ENCODE assay signal across 8 cellular contexts in genomic region chr6:13428528-13429405, GRCh38. TPM values are rescaled to one million over a fixed set of nuclear protein-coding genes. Genes with fewer than 3 reads are reported as not detected.
DNase-seq lines count a peak whose midpoint lies in the region; ATAC-seq, FAIRE-seq and TF ChIP-seq lines count a peak whose summit lies in the region.

No MANE protein-coding gene starts in this region.

- H3K36me3 ChIP-seq in HUES48 (ENCODE audit: control insufficient read depth, insufficient read depth, low read length): no peaks in the 10 kb centered on the region
- no peaks in the 10 kb centered on the region for H3K36me3 ChIP-seq in lower lobe of right lung
- H3K36me3 ChIP-seq in aorta (ENCODE audit: control insufficient read depth in 1 of 2, insufficient read depth in 2 of 2, low read length in 1 of 2): no peaks in the 10 kb centered on the region

- H3K4me1 ChIP-seq in HUES48 (ENCODE audit: control insufficient read depth, insufficient read depth, low read length): peaks cover 29% of the 10 kb centered on the region
- peaks cover 79% of the 10 kb centered on the region for H3K4me1 ChIP-seq in lower lobe of right lung
- H3K4me1 ChIP-seq in aorta (ENCODE audit: control insufficient read depth in 1 of 2, insufficient read depth in 2 of 2, low read length in 2 of 2): peaks cover 0 to 3% of the 10 kb centered on the region in 2 donors

- H3K27me3 ChIP-seq in HUES48 (ENCODE audit: control insufficient read depth, insufficient read depth, low read length) (no peaks in the 10 kb centered on the region), lower lobe of right lung (ENCODE audit: low read depth) (no peaks in the 10 kb centered on the region), aorta (ENCODE audit: control insufficient read depth in 1 of 2, insufficient read depth in 2 of 2, low read length in 1 of 2) (no peaks in the 10 kb centered on the region)

- 88 to 91% methylated on average over 14 of the region's 14 CpGs for WGBS in aorta, 2 donors

- DNase-seq in lower lobe of right lung: no peak
- DNase-seq in urothelium cell line (ENCODE audit: low spot score): no peak
- no peak for DNase-seq in stimulated activated CD4-positive, alpha-beta T cell treated with anti-CD3 and anti-CD28 coated beads, Interleukin-4, amount 100 ng/mL, for 24 hours
- DNase-seq in islet precursor cell: no peak
- DNase-seq in aorta: no peak

- no peak overlapping the region for H3K9ac ChIP-seq in HUES48 (ENCODE audit: low read depth, low read length)

- ATAC-seq in GM18502 (IDR thresholded peaks at IDR 0.05; ENCODE audit: poor library complexity, unreplicated experiment) (peak; percentile 16), GM21528 (IDR thresholded peaks at IDR 0.05; ENCODE audit: low FRiP score, unreplicated experiment) (peak; percentile 35), lower lobe of right lung (no peak), aorta (ENCODE audit: low FRiP score) (no peak)

- peak; percentile 3 for TF ChIP-seq CTCF in lower lobe of right lung (IDR thresholded peaks at IDR 0.05)

- no peaks in the 10 kb centered on the region for H3K9me3 ChIP-seq in HUES48 (ENCODE audit: control insufficient read depth, insufficient read depth, low read length)
- no peaks in the 10 kb centered on the region for H3K9me3 ChIP-seq in lower lobe of right lung
- H3K9me3 ChIP-seq in aorta (ENCODE audit: control insufficient read depth, low read length): no peaks in the 10 kb centered on the region

- no peak for FAIRE-seq in urothelium cell line (lab: Jason Lieb, UNC)

- intact Hi-C loops in lower lobe of right lung (cut with DNase I) (no loop called here), aorta (cut with DNase I) (loop anchor here in 1 of 2 donors (5.0 kb wide), 1 partner anchor 59 kb away; the partner anchor contains the start of gene GFOD1)

- H3K4me3 ChIP-seq in HUES48 (ENCODE audit: low read depth, low read length) (no peak overlapping the region), lower lobe of right lung (no peak overlapping the region), aorta (ENCODE audit: low read length in 2 of 2) (no peak overlapping the region)

- H3K27ac ChIP-seq in HUES48 (ENCODE audit: low read depth, low read length) (peak overlapping the region; percentile 49), lower lobe of right lung (peak overlapping the region; percentile 13), aorta (ENCODE audit: low read depth in 1 of 2, low read length in 2 of 2) (no peak overlapping the region)

RNA-seq across cellular contexts. Expression of gene GFOD1, which starts 58.6 kb away (rescaled TPM):
- total RNA-seq in lower lobe of right lung (20.2 TPM), aorta (10 to 100 TPM; 16.0 to 17.3 TPM)
- polyA plus RNA-seq in aorta: 1 to 10 TPM; 1.6 to 2.5 TPM

Comparison
In these comparisons a context has a peak if more than half of its experiments do, and no peak if none do; other contexts are left out.
1. ATAC-seq: peak in GM18502 (single experiment) and GM21528 (single experiment); none in lower lobe of right lung (0 of 2) and aorta (single experiment).
2. H3K27ac ChIP-seq: peak in HUES48 (single experiment) and lower lobe of right lung (single experiment); none in aorta (0 of 2).